32 cellular contexts compared by ENCODE assay signal in the genomic region with DNA sequence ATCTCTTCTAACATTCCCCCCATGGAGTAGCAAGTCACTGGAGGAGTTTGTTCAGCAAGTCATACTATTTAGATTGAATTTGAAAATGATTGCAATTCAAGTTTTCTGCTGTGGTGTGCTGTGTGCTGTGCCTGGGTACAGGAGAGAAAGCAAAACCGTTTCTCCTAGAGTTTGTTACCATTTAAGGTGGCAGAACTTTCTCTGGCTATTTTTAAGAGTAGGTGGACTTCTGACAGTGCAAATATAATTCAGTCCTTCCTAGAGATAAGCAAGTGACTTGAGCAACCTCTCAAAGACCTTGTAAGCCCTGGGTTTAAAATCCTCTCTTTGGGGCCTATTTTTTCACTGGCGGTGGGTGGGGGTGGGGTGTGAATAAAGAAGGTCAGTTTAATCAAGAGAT. TPM values are rescaled to one million over a fixed set of nuclear protein-coding genes. Genes with fewer than 3 reads are reported as not detected.
A peak's percentile ranks its signal among the peaks of the same experiment; 100 is the strongest.
DNase-seq lines count a peak whose midpoint lies in the region; ATAC-seq, FAIRE-seq and TF ChIP-seq lines count a peak whose summit lies in the region.
"Had no signal": no experiment of that assay in that cellular context is flagged by ENCODE, and none has a peak within 500 bp of the region (broad histone marks: within the 10 kb centered on the region; RNA-seq: fewer than 3 reads in every experiment).

No MANE protein-coding gene starts in this region.

- TF ChIP-seq CTCF in heart left ventricle (IDR thresholded peaks at IDR 0.05) (no peak), kidney (IDR thresholded peaks at IDR 0.05; ENCODE audit: borderline replicate concordance, extremely low read depth, insufficient read depth) (no peak), thoracic aorta (IDR thresholded peaks at IDR 0.05) (no peak), uterus (IDR thresholded peaks at IDR 0.05) (no peak)

- no peak for TF ChIP-seq POLR2A in heart left ventricle (IDR thresholded peaks at IDR 0.05)
- TF ChIP-seq POLR2A in uterus (IDR thresholded peaks at IDR 0.05): no peak

- H3K9me3 ChIP-seq in heart left ventricle: no peaks in the 10 kb centered on the region
- H3K9me3 ChIP-seq in kidney (ENCODE audit: control insufficient read depth in 1 of 2, low read length in 2 of 2): no peaks in the 10 kb centered on the region
- no peaks in the 10 kb centered on the region for H3K9me3 ChIP-seq in thoracic aorta
- H3K9me3 ChIP-seq in uterus: no peaks in the 10 kb centered on the region
- H3K9me3 ChIP-seq: A549, lower lobe of right lung, prostate gland, testis had no signal

- H3K4me3 ChIP-seq in heart left ventricle: peak overlapping the region in 3 of 12 donors; percentile 4 to 48 (median 5)
- peak overlapping the region; percentile 30 to 32 for H3K4me3 ChIP-seq in kidney (ENCODE audit: low read length in 2 of 2)
- peak overlapping the region; percentile 43 for H3K4me3 ChIP-seq in thoracic aorta
- no peak overlapping the region for H3K4me3 ChIP-seq in uterus
- H3K4me3 ChIP-seq: A549, lower lobe of right lung, prostate gland, skin epidermis, testis had no signal

- 46 to 70% (median 61%) methylated on average over 2 of the region's 2 CpGs for WGBS in heart left ventricle, 4 donors

- H3K27ac ChIP-seq in heart left ventricle (peak overlapping the region in 11 of 12 donors; percentile 9 to 76 (median 60)), kidney (ENCODE audit: low read depth in 2 of 2, low read length in 2 of 2) (no peak overlapping the region), thoracic aorta (peak overlapping the region; percentile 83 to 94), uterus (peak overlapping the region in 1 of 2 donors; percentile 68)
- H3K27ac ChIP-seq: A549, lower lobe of right lung, prostate gland, testis had no signal

- H3K4me1 ChIP-seq in heart left ventricle (peaks cover 0 to 69% (median 17%) of the 10 kb centered on the region in 12 donors), kidney (ENCODE audit: control insufficient read depth in 1 of 2, insufficient read depth in 1 of 2, low read depth in 1 of 2, low read length in 2 of 2) (peaks cover 8 to 14% of the 10 kb centered on the region in 2 donors), thoracic aorta (ENCODE audit: control insufficient read depth in 1 of 2, low read depth in 2 of 2) (peaks cover 46 to 68% of the 10 kb centered on the region in 2 donors), uterus (no peaks in the 10 kb centered on the region)
- H3K4me1 ChIP-seq: A549, prostate gland had no signal

- peaks cover 0 to 3% (median 0%) of the 10 kb centered on the region in 9 donors for H3K27me3 ChIP-seq in heart left ventricle
- no peaks in the 10 kb centered on the region for H3K27me3 ChIP-seq in thoracic aorta (replicated peaks; ENCODE audit: insufficient read depth)
- no peaks in the 10 kb centered on the region for H3K27me3 ChIP-seq in uterus
- H3K27me3 ChIP-seq: testis had no signal

- FAIRE-seq in kidney (lab: Jason Lieb, UNC): no peak
- FAIRE-seq: A549, bronchial epithelial cell, colon had no signal

- no peak for DNase-seq in heart left ventricle
- no peak for DNase-seq in Right ventricle myocardium inferior (ENCODE audit: missing footprints)
- peak; percentile 28 for DNase-seq in OCI-M1 (lab: John Stamatoyannopoulos, UW)
- DNase-seq in kidney: no peak
- no peak for DNase-seq in thoracic aorta (ENCODE audit: low spot score)
- DNase-seq in NK-92 treated with Interleukin-12 subunit alpha and Interleukin-12 subunit beta, amount 100 ng/mL, for 24 hours (lab: John Stamatoyannopoulos, UW): no peak
- DNase-seq in uterus: no peak
- DNase-seq in putamen (ENCODE audit: low spot score): no peak
- DNase-seq: activated CD8-positive, alpha-beta T cell treated with anti-CD3 and anti-CD28 coated beads, Interleukin-2, amount 10 ng/mL, durations not matched to agents 7 days and 5 days; Calu3; CD4-positive, CD25-positive, alpha-beta regulatory T cell; DMS79 treated with DMSO at 0.1 percent for 48 hours; erythroblast; GDM1; glutamatergic neuron; HCEC 1CT; lower lobe of right lung; midbrain; naive thymus-derived CD8-positive, alpha-beta T cell; NCI-H1105 treated with DMSO at 0.1 percent for 48 hours; NCI-H2029; NCI-H510A treated with DMSO at 0.1 percent for 48 hours; occipital lobe; SHP77; stimulated activated naive CD4-positive, alpha-beta T cell treated with Interleukin-2 at 50 U/mL for 16 hours; testis had no signal

- H3K36me3 ChIP-seq in heart left ventricle: peaks cover 0 to 7% (median 0%) of the 10 kb centered on the region in 9 donors
- no peaks in the 10 kb centered on the region for H3K36me3 ChIP-seq in kidney (ENCODE audit: control insufficient read depth in 1 of 2, insufficient read depth in 2 of 2, low read length in 2 of 2)
- H3K36me3 ChIP-seq in thoracic aorta: no peaks in the 10 kb centered on the region
- no peaks in the 10 kb centered on the region for H3K36me3 ChIP-seq in uterus
- H3K36me3 ChIP-seq: lower lobe of right lung, prostate gland had no signal

- intact Hi-C loops in heart left ventricle (cut with DNase I): loop anchor here in 3 of 10 donors (10.0 kb wide), 1 partner anchor 118 kb away; a partner anchor contains a TSS
- intact Hi-C loops in Right ventricle myocardium inferior (cut with DNase I): no loop called here
- intact Hi-C loops in kidney (cut with DNase I): no loop called here
- intact Hi-C loops in uterus (cut with DNase I; ENCODE audit: low total_unique reads): no loop called here

- ATAC-seq in heart left ventricle: no peak
- ATAC-seq in Right ventricle myocardium inferior: no peak
- ATAC-seq in thoracic aorta (ENCODE audit: insufficient number of reproducible peaks, low FRiP score, low read depth): no peak
- ATAC-seq: A549; activated CD8-positive, alpha-beta T cell treated with anti-CD3 and anti-CD28 coated beads, Interleukin-2, amount 10 ng/mL, durations not matched to agents 7 days and 5 days; activated naive CD4-positive, alpha-beta T cell treated with anti-CD3 and anti-CD28 coated beads, Interleukin-2, amount 50 U/mL, for 72 hours; lower lobe of right lung; naive thymus-derived CD8-positive, alpha-beta T cell had no signal

- H3K9ac ChIP-seq in kidney (ENCODE audit: low read length in 2 of 2): no peak overlapping the region

RNA-seq across cellular contexts. Expression of a gene that starts 42.9 kb away (rescaled TPM):
- total RNA-seq in heart left ventricle: 10 to 100 TPM in 4 of 9 donors, 1 to 10 TPM in 5; 7.3 to 56.9 (median 9.2) TPM
- polyA plus RNA-seq in heart left ventricle: 1 to 10 TPM; 2.5 to 5.3 TPM
- 13.0 TPM for total RNA-seq in Right ventricle myocardium inferior
- total RNA-seq in kidney: 96.9 TPM
- 27.5 TPM for polyA plus RNA-seq in kidney (ENCODE audit: insufficient read depth, low read depth, low replicate concordance)
- 100 to 1,000 TPM; 163 to 242 TPM for total RNA-seq in thoracic aorta
- total RNA-seq in uterus: 10 to 100 TPM in 3 of 4 donors, 1 to 10 TPM in 1; 5.9 to 69.3 (median 17.5) TPM
- polyA plus RNA-seq: A549 had no signal

Comparison
In these comparisons a context has a peak if more than half of its experiments do, and no peak if none do; other contexts are left out.
1. H3K27ac ChIP-seq: peak in heart left ventricle (11 of 12) and thoracic aorta (2 of 2); none in kidney (0 of 2).
2. H3K4me3 ChIP-seq: peak in kidney (2 of 2) and thoracic aorta (single experiment); none in uterus (0 of 2).